Comparison of ENCODE assay signal across 11 cellular contexts in genomic region chr5:168288349-168289245, GRCh38. TPM values are rescaled to one million over a fixed set of nuclear protein-coding genes. Genes with fewer than 3 reads are reported as not detected.
DNase-seq lines count a peak whose midpoint lies in the region; ATAC-seq, FAIRE-seq and TF ChIP-seq lines count a peak whose summit lies in the region.
"Had no signal": no experiment of that assay in that cellular context is flagged by ENCODE, and none has a peak within 500 bp of the region (broad histone marks: within the 10 kb centered on the region; RNA-seq: fewer than 3 reads in every experiment).

No MANE protein-coding gene starts in this region.

- no peak for FAIRE-seq in kidney (lab: Jason Lieb, UNC)

- H3K36me3 ChIP-seq in kidney (ENCODE audit: control insufficient read depth in 1 of 2, insufficient read depth in 2 of 2, low read length in 2 of 2): no peaks in the 10 kb centered on the region
- H3K36me3 ChIP-seq in prostate gland: no peaks in the 10 kb centered on the region
- H3K36me3 ChIP-seq: BLaER1 treated with 17β-estradiol and CSF1 and Interleukin-3, amounts not matched to agents 10 nM and 100 nM had no signal

- H3K27ac ChIP-seq in kidney (ENCODE audit: low read depth in 2 of 2, low read length in 2 of 2): peak overlapping the region; percentile 86 to 90
- H3K27ac ChIP-seq in prostate gland: peak overlapping the region; percentile 84 to 90
- H3K27ac ChIP-seq: BLaER1 treated with 17β-estradiol and CSF1 and Interleukin-3, amounts not matched to agents 10 nM and 100 nM had no signal

- intact Hi-C loops in kidney (cut with DNase I): no loop called here
- intact Hi-C loops in prostate gland (cut with DNase I): no loop called here

- H3K9me3 ChIP-seq in kidney (ENCODE audit: control insufficient read depth in 1 of 2, low read length in 2 of 2): no peaks in the 10 kb centered on the region
- H3K9me3 ChIP-seq in prostate gland: no peaks in the 10 kb centered on the region

- 41% methylated on average over 22 of the region's 22 CpGs for WGBS in prostate gland

- no peaks in the 10 kb centered on the region for H3K4me1 Mint-ChIP-seq in endothelial cell (ENCODE audit: unreplicated experiment)

- no peaks in the 10 kb centered on the region for H3K9me3 Mint-ChIP-seq in endothelial cell (ENCODE audit: unreplicated experiment)

- peak overlapping the region; percentile 33 to 65 for H3K9ac ChIP-seq in kidney (ENCODE audit: low read length in 2 of 2)
- H3K9ac ChIP-seq: BLaER1 treated with 17β-estradiol and CSF1 and Interleukin-3, amounts not matched to agents 10 nM and 100 nM had no signal

- H3K4me3 Mint-ChIP-seq in endothelial cell (ENCODE audit: unreplicated experiment): no peak overlapping the region

- H3K27me3 ChIP-seq in prostate gland (replicated peaks; ENCODE audit: insufficient read depth): no peaks in the 10 kb centered on the region

- H3K4me1 ChIP-seq in kidney (ENCODE audit: control insufficient read depth in 1 of 2, insufficient read depth in 1 of 2, low read depth in 1 of 2, low read length in 2 of 2): peaks cover 21 to 34% of the 10 kb centered on the region in 2 donors
- H3K4me1 ChIP-seq in prostate gland (replicated peaks): no peaks in the 10 kb centered on the region

- peak; percentile 33 for TF ChIP-seq POLR2A in prostate gland (IDR thresholded peaks at IDR 0.05)

- DNase-seq in DMS53 (lab: John Stamatoyannopoulos, UW) (peak; percentile 93), SW480 (ENCODE audit: low spot score) (peak; percentile 97), kidney (peak; percentile 85), prostate gland (ENCODE audit: low spot score) (peak; percentile 90), HuH-7.5 (ENCODE audit: low spot score) (no peak), endothelial cell (ENCODE audit: low spot score) (no peak), NCI-H2029 treated with DMSO at 0.1 percent for 48 hours (lab: John Stamatoyannopoulos, UW) (no peak)
- DNase-seq: NCI-H1105 treated with DMSO at 0.1 percent for 48 hours had no signal

- no peak for ATAC-seq in GM21786 (IDR thresholded peaks at IDR 0.05; ENCODE audit: unreplicated experiment)

- peaks cover 20% of the 10 kb centered on the region for H3K27me3 Mint-ChIP-seq in endothelial cell (ENCODE audit: unreplicated experiment)

- H3K4me3 ChIP-seq in kidney (ENCODE audit: low read length in 2 of 2) (peak overlapping the region; percentile 23 to 27), prostate gland (peak overlapping the region; percentile 1 to 7)
- H3K4me3 ChIP-seq: BLaER1 treated with 17β-estradiol and CSF1 and Interleukin-3, amounts not matched to agents 10 nM and 100 nM had no signal

- TF ChIP-seq CTCF in kidney (IDR thresholded peaks at IDR 0.05; ENCODE audit: borderline replicate concordance, extremely low read depth, insufficient read depth): no peak
- peak in 2 of 4 experiments; percentile 17 to 19 for TF ChIP-seq CTCF in prostate gland (IDR thresholded peaks at IDR 0.05)
- TF ChIP-seq CTCF in endothelial cell (IDR thresholded peaks at IDR 0.05; ENCODE audit: unreplicated experiment): no peak

- no peaks in the 10 kb centered on the region for H3K36me3 Mint-ChIP-seq in endothelial cell (ENCODE audit: low read depth, unreplicated experiment)

- no peak overlapping the region for H3K27ac Mint-ChIP-seq in endothelial cell (ENCODE audit: unreplicated experiment)

RNA-seq across cellular contexts. Expression of gene WWC1, which starts 2.8 kb away (rescaled TPM):
- total RNA-seq in kidney: 174 TPM
- polyA plus RNA-seq in kidney (ENCODE audit: insufficient read depth, low read depth, low replicate concordance): 74.4 TPM
- total RNA-seq in prostate gland: 10 to 100 TPM; 45.3 to 52.6 TPM
- total RNA-seq in endothelial cell (ENCODE audit: unreplicated experiment): 1.1 TPM
- total RNA-seq: T-helper 2 cell treated with Interferon-gamma antibody and Interleukin-4, amounts not matched to agents 100 ng/mL and 5 ng/mL, for 36 hours had no signal

Comparison
In these comparisons a context has a peak if more than half of its experiments do, and no peak if none do; other contexts are left out.
1. DNase-seq: peak in DMS53 (single experiment), SW480 (single experiment), kidney (single experiment) and prostate gland (single experiment); none in HuH-7.5 (single experiment), endothelial cell (single experiment) and NCI-H2029 treated with DMSO at 0.1 percent for 48 hours (single experiment).
2. RNA of gene WWC1, which starts 2.8 kb away (total RNA-seq): 174 TPM in kidney (single experiment) and 45.3 to 52.6 TPM in prostate gland; 1.1 TPM in endothelial cell (single experiment); every median in the first group is over 10 times any median in the second.